8 cellular contexts compared by ENCODE assay signal in genomic region chr10:32957341-32958084, GRCh38. TPM values are rescaled to one million over a fixed set of nuclear protein-coding genes. Genes with fewer than 3 reads are reported as not detected.
DNase-seq lines count a peak whose midpoint lies in the region; ATAC-seq and TF ChIP-seq lines count a peak whose summit lies in the region.

No MANE protein-coding gene starts in this region.

- H3K36me3 ChIP-seq in Caco-2 (ENCODE audit: control insufficient read depth, insufficient read depth, low read length) (no peaks in the 10 kb centered on the region), esophagus muscularis mucosa (no peaks in the 10 kb centered on the region), tibial nerve (no peaks in the 10 kb centered on the region)

- no peak for TF ChIP-seq EP300 in esophagus muscularis mucosa (IDR thresholded peaks at IDR 0.05)
- TF ChIP-seq EP300 in tibial nerve (IDR thresholded peaks at IDR 0.05): peak in 1 of 2 donors; percentile 9

- TF ChIP-seq POLR2A in esophagus muscularis mucosa (IDR thresholded peaks at IDR 0.05; ENCODE audit: low read depth): no peak
- no peak for TF ChIP-seq POLR2A in tibial nerve (IDR thresholded peaks at IDR 0.05)

- H3K27me3 ChIP-seq in Caco-2 (replicated peaks; ENCODE audit: control insufficient read depth, insufficient read depth, low read length) (no peaks in the 10 kb centered on the region), esophagus muscularis mucosa (no peaks in the 10 kb centered on the region), tibial nerve (no peaks in the 10 kb centered on the region)

- peak; percentile 57 to 71 for DNase-seq in Caco-2
- peak; percentile 74 for DNase-seq in activated CD8-positive, alpha-beta memory T cell treated with anti-CD3 and anti-CD28 coated beads, Interleukin-2, amount 50 U/mL, for 48 hours
- DNase-seq in esophagus muscularis mucosa (ENCODE audit: extremely low spot score): no peak
- DNase-seq in naive B cell: peak; percentile 37
- peak in 1 of 2 donors; percentile 26 for DNase-seq in tibial nerve (ENCODE audit: low spot score in 2 of 2)
- DNase-seq in SKM-1 (lab: John Stamatoyannopoulos, UW; ENCODE audit: unreplicated experiment): no peak

- intact Hi-C loops in Caco-2 (cut with micrococcal nuclease; ENCODE audit: unreplicated experiment) (loop anchor here (1.0 to 10.0 kb wide), 7 partner anchors 9 to 610 kb away; partner anchors contain the start of gene EPC1), esophagus muscularis mucosa (cut with DNase I) (loop anchor here (2.0 kb wide), 1 partner anchor 23 kb away; no protein-coding TSS in a partner anchor)

- ATAC-seq in GM21528 (IDR thresholded peaks at IDR 0.05; ENCODE audit: low FRiP score, unreplicated experiment): peak; percentile 27
- ATAC-seq in naive B cell (ENCODE audit: low read depth in 2 of 2): peak; percentile 29 to 31

- H3K27ac Mint-ChIP-seq in Caco-2 (ENCODE audit: unreplicated experiment) (peak overlapping the region; percentile 99), IgD-negative memory B cell (peak overlapping the region; percentile 69 to 90 (median 85)), naive B cell (peak overlapping the region in 5 of 6 donors; percentile 61 to 92 (median 71))

- H3K4me1 ChIP-seq in Caco-2: peaks cover 41% of the 10 kb centered on the region
- peaks cover 53 to 71% (median 62%) of the 10 kb centered on the region in 4 donors for H3K4me1 ChIP-seq in esophagus muscularis mucosa
- peaks cover 0 to 79% (median 44%) of the 10 kb centered on the region in 4 donors for H3K4me1 ChIP-seq in tibial nerve

- TF ChIP-seq CTCF in Caco-2 (IDR thresholded peaks at IDR 0.05; ENCODE audit: insufficient read depth in 1 of 2, low read depth in 1 of 2, low read length in 1 of 2, severe bottlenecking in 1 of 2, unreplicated experiment in 1 of 2) (no peak), esophagus muscularis mucosa (IDR thresholded peaks at IDR 0.05) (no peak), tibial nerve (IDR thresholded peaks at IDR 0.05) (no peak)

- peak overlapping the region; percentile 96 to 100 (median 98) for H3K27ac ChIP-seq in esophagus muscularis mucosa (replicated peaks in 1 of 4)
- peak overlapping the region; percentile 92 to 96 (median 94) for H3K27ac ChIP-seq in tibial nerve

- POLR2A ChIA-PET in Caco-2 (lab: Charles Lee): interaction anchor here (0.6 to 2.0 kb wide), 5 partner anchors 14 to 239 kb away, joined by 3 to 11 read pairs (median 6); no protein-coding TSS in a partner anchor

- peaks cover 21% of the 10 kb centered on the region for H3K36me3 Mint-ChIP-seq in Caco-2 (ENCODE audit: insufficient read depth, unreplicated experiment)
- peaks cover 4% of the 10 kb centered on the region for H3K36me3 Mint-ChIP-seq in IgD-negative memory B cell
- H3K36me3 Mint-ChIP-seq in naive B cell: no peaks in the 10 kb centered on the region

- no TSS peak for BruUV-seq in Caco-2 (replicated peaks; lab: Mats Ljungman, UMichigan)

- no peaks in the 10 kb centered on the region for H3K9me3 ChIP-seq in Caco-2
- H3K9me3 ChIP-seq in esophagus muscularis mucosa: no peaks in the 10 kb centered on the region
- H3K9me3 ChIP-seq in tibial nerve: no peaks in the 10 kb centered on the region

- H3K4me3 Mint-ChIP-seq in Caco-2 (ENCODE audit: unreplicated experiment) (peak overlapping the region; percentile 92), IgD-negative memory B cell (peak overlapping the region; percentile 88 to 96 (median 92)), naive B cell (peak overlapping the region; percentile 81 to 93 (median 88))

- CTCF ChIA-PET in Caco-2 (lab: Charles Lee): interaction anchor here (1.0 kb wide), 1 partner anchor 51 kb away, joined by 3 read pairs; no protein-coding TSS in a partner anchor

- WGBS in esophagus muscularis mucosa: 0% methylated on average over 4 of the region's 87 CpGs
- WGBS in tibial nerve, 2 donors: 0% methylated on average over 26 to 29 of the region's 87 CpGs

- H3K27me3 Mint-ChIP-seq in Caco-2 (ENCODE audit: insufficient read depth, unreplicated experiment) (no peaks in the 10 kb centered on the region), IgD-negative memory B cell (peaks cover 2% of the 10 kb centered on the region), naive B cell (no peaks in the 10 kb centered on the region)

- H3K4me3 ChIP-seq in Caco-2 (ENCODE audit: low read depth, low read length) (peak overlapping the region; percentile 91), esophagus muscularis mucosa (peak overlapping the region; percentile 96 to 100 (median 99)), tibial nerve (peak overlapping the region; percentile 77 to 97 (median 80))

- H3K4me1 Mint-ChIP-seq in Caco-2 (ENCODE audit: low read depth, unreplicated experiment) (peaks cover 49% of the 10 kb centered on the region), IgD-negative memory B cell (peaks cover 38 to 53% (median 50%) of the 10 kb centered on the region in 3 donors), naive B cell (peaks cover 34 to 42% (median 34%) of the 10 kb centered on the region in 3 donors)

- no peaks in the 10 kb centered on the region for H3K9me3 Mint-ChIP-seq in Caco-2 (ENCODE audit: unreplicated experiment)
- H3K9me3 Mint-ChIP-seq in IgD-negative memory B cell: no peaks in the 10 kb centered on the region
- H3K9me3 Mint-ChIP-seq in naive B cell: no peaks in the 10 kb centered on the region

RNA-seq across cellular contexts. Expression of gene ITGB1, which starts 0.5 kb away (rescaled TPM):
- 404 and 474 TPM in 2 replicates for total RNA-seq in Caco-2 (2022)
- polyA plus RNA-seq in IgD-negative memory B cell: 394 TPM
- 1,000 to 10,000 TPM; 1,385 to 1,873 (median 1,661) TPM for total RNA-seq in esophagus muscularis mucosa
- polyA plus RNA-seq in naive B cell (ENCODE audit: low read depth in 6 of 6): 10 to 100 TPM; 31.4 to 63.1 (median 39.9) TPM
- total RNA-seq in tibial nerve: 100 to 1,000 TPM; 288 to 483 (median 404) TPM

Comparison
In these comparisons a context has a peak if more than half of its experiments do, and no peak if none do; other contexts are left out.
1. DNase-seq: peak in Caco-2 (2 of 2), activated CD8-positive, alpha-beta memory T cell treated with anti-CD3 and anti-CD28 coated beads, Interleukin-2, amount 50 U/mL, for 48 hours (single experiment) and naive B cell (single experiment); none in esophagus muscularis mucosa (single experiment) and SKM-1 (single experiment).
2. Peak in every context shown above with its lines, with median percentiles within 50 percentile points of each other: H3K4me3 ChIP-seq, H3K27ac Mint-ChIP-seq and H3K4me3 Mint-ChIP-seq.